18 cellular contexts compared by ENCODE assay signal in genomic region chr10:103640436-103641181, GRCh38.
A peak's percentile ranks its signal among the peaks of the same experiment; 100 is the strongest.
DNase-seq lines count a peak whose midpoint lies in the region; ATAC-seq and TF ChIP-seq lines count a peak whose summit lies in the region.
"Had no signal": no experiment of that assay in that cellular context is flagged by ENCODE, and none has a peak within 500 bp of the region (broad histone marks: within the 10 kb centered on the region; RNA-seq: fewer than 3 reads in every experiment).

No MANE protein-coding gene starts in this region.

- H4K91ac ChIP-seq in IMR-90 (ENCODE audit: insufficient read depth, low read depth, low read length) = no peak overlapping the region

- no peak overlapping the region for H2AFZ ChIP-seq in IMR-90 (replicated peaks; ENCODE audit: low read length, poor library complexity)

- no peak overlapping the region for H2BK20ac ChIP-seq in IMR-90 (ENCODE audit: low read depth, low read length)

- peaks cover 57% of the 10 kb centered on the region for H3K9me1 ChIP-seq in IMR-90 (ENCODE audit: insufficient read depth, low read length)

- no peak overlapping the region for H3K4me3 ChIP-seq in IMR-90 (ENCODE audit: insufficient read depth, low read depth, low read length)
- H3K4me3 ChIP-seq in stomach = no peak overlapping the region
- H3K4me3 ChIP-seq: K562, Peyer's patch had no signal

- no peak for TF ChIP-seq RAD21 in IMR-90 (IDR thresholded peaks at IDR 0.05; ENCODE audit: low read length)

- no peak overlapping the region for H2BK120ac ChIP-seq in IMR-90 (ENCODE audit: low read depth, low read length)

- no peak overlapping the region for H3K27ac Mint-ChIP-seq in stimulated activated naive CD8-positive, alpha-beta T cell treated with anti-CD3 and anti-CD28 coated beads, Interleukin-15, amount 100 ng/mL, for 72 hours
- H3K27ac Mint-ChIP-seq: activated naive CD4-positive, alpha-beta T cell treated with anti-CD3 and anti-CD28 coated beads, Interleukin-2, amount 50 U/mL, for 24 hours; T-helper 1 cell treated with Interleukin-12 subunit alpha and Interleukin-12 subunit beta and Interleukin-4 antibody, amounts not matched to agents 30 μg/mL and 1 μg/mL, for 36 hours had no signal

- in situ Hi-C loops in IMR-90 (cut with MboI; ENCODE audit: low sequenced_read_pairs) = no loop called here

- H3K36me3 ChIP-seq in IMR-90 (ENCODE audit: control insufficient read depth, insufficient read depth, low read length) = peaks cover 15% of the 10 kb centered on the region
- peaks cover 0 to 4% (median 0%) of the 10 kb centered on the region in 4 donors for H3K36me3 ChIP-seq in stomach
- H3K36me3 ChIP-seq: Peyer's patch had no signal

- no peak overlapping the region for H3K56ac ChIP-seq in IMR-90 (ENCODE audit: extremely low read depth, insufficient read depth, low read length)

- no peak overlapping the region for H4K5ac ChIP-seq in IMR-90 (ENCODE audit: low read depth, low read length)

- H3K4me2 ChIP-seq in IMR-90 (ENCODE audit: low read depth, low read length) = no peak overlapping the region

- no peak overlapping the region; the same call in 1 of the 2 replicates for H2AK5ac ChIP-seq in IMR-90 (ENCODE audit: low read depth, low read length)

- no peak overlapping the region for H2AK9ac ChIP-seq in IMR-90 (replicated peaks; ENCODE audit: low read depth, low read length, poor library complexity)

- ATAC-seq in IMR-90 (ENCODE audit: low read depth) = no peak
- no peak for ATAC-seq in stimulated activated naive CD8-positive, alpha-beta T cell treated with anti-CD3 and anti-CD28 coated beads, Interleukin-15, amount 100 ng/mL, for 72 hours
- ATAC-seq: K562 had no signal

- H3K4me3 Mint-ChIP-seq in stimulated activated naive CD8-positive, alpha-beta T cell treated with anti-CD3 and anti-CD28 coated beads, Interleukin-15, amount 100 ng/mL, for 72 hours = no peak overlapping the region
- H3K4me3 Mint-ChIP-seq: activated naive CD4-positive, alpha-beta T cell treated with anti-CD3 and anti-CD28 coated beads, Interleukin-2, amount 50 U/mL, for 24 hours; T-helper 1 cell treated with Interleukin-12 subunit alpha and Interleukin-12 subunit beta and Interleukin-4 antibody, amounts not matched to agents 30 μg/mL and 1 μg/mL, for 36 hours had no signal

- H3K27me3 Mint-ChIP-seq in stimulated activated naive CD8-positive, alpha-beta T cell treated with anti-CD3 and anti-CD28 coated beads, Interleukin-15, amount 100 ng/mL, for 72 hours = peaks cover 6% of the 10 kb centered on the region
- H3K27me3 Mint-ChIP-seq: activated naive CD4-positive, alpha-beta T cell treated with anti-CD3 and anti-CD28 coated beads, Interleukin-2, amount 50 U/mL, for 24 hours had no signal

- H3K4me1 ChIP-seq in IMR-90 (ENCODE audit: control insufficient read depth, insufficient read depth, low read length) (peaks cover 31% of the 10 kb centered on the region), stomach (peaks cover 24 to 77% (median 55%) of the 10 kb centered on the region in 4 donors)

- H3K9me3 Mint-ChIP-seq in stimulated activated naive CD8-positive, alpha-beta T cell treated with anti-CD3 and anti-CD28 coated beads, Interleukin-15, amount 100 ng/mL, for 72 hours = no peaks in the 10 kb centered on the region
- H3K9me3 Mint-ChIP-seq: activated naive CD4-positive, alpha-beta T cell treated with anti-CD3 and anti-CD28 coated beads, Interleukin-2, amount 50 U/mL, for 24 hours; T-helper 1 cell treated with Interleukin-12 subunit alpha and Interleukin-12 subunit beta and Interleukin-4 antibody, amounts not matched to agents 30 μg/mL and 1 μg/mL, for 36 hours had no signal

- DNase-seq in IMR-90 (no peak), inferior parietal cortex (ENCODE audit: extremely low spot score) (peak; percentile 64), stomach (no peak), NCI-H1092 treated with DMSO at 0.1 percent for 48 hours (lab: John Stamatoyannopoulos, UW) (no peak), T-helper 9 cell (no peak), T-helper 2 cell (no peak)
- DNase-seq in stimulated activated naive CD8-positive, alpha-beta T cell treated with anti-CD3 and anti-CD28 coated beads, Interleukin-15, amount 100 ng/mL, for 72 hours = no peak
- DNase-seq: activated CD4-positive, CD25-positive, alpha-beta regulatory T cell treated with anti-CD3 and anti-CD28 coated beads, Interleukin-2, amount 50 U/mL, for 72 hours; AML-193; DMS153; H7; NCI-H1105; NCI-H510A; Peyer's patch had no signal

- TF ChIP-seq POLR2A in IMR-90 (IDR thresholded peaks at IDR 0.05; ENCODE audit: low read depth, low read length) (no peak), stomach (IDR thresholded peaks at IDR 0.05) (no peak)

- no peak overlapping the region for H3K18ac ChIP-seq in IMR-90 (ENCODE audit: low read depth, low read length)

- TF ChIP-seq EP300 in stomach (IDR thresholded peaks at IDR 0.05) = no peak

- no peak overlapping the region for H3K23ac ChIP-seq in IMR-90 (ENCODE audit: low read depth, low read length)

- peaks cover 52 to 89% of the 10 kb centered on the region in 2 experiments for H3K79me1 ChIP-seq in IMR-90 (ENCODE audit: low read depth in 1 of 2, low read length in 2 of 2)

- H3K27ac ChIP-seq in IMR-90 (ENCODE audit: insufficient read depth, low read length) = no peak overlapping the region
- H3K27ac ChIP-seq in cingulate gyrus (ENCODE audit: low read depth, low read length) = peak overlapping the region; percentile 39
- peak overlapping the region in 4 of 5 donors; percentile 17 to 77 (median 39) for H3K27ac ChIP-seq in stomach

- H4K20me1 ChIP-seq in IMR-90 (ENCODE audit: insufficient read depth, low read length) = peaks cover 58% of the 10 kb centered on the region

- BruUV-seq in IMR-90 (replicated peaks; lab: Mats Ljungman, UMichigan) = no TSS peak

- POLR2A ChIA-PET in IMR-90 (lab: Charles Lee; ENCODE audit: unreplicated experiment) = interaction anchor here (0.6 kb wide), 1 partner anchor 10 kb away, joined by 3 read pairs; no protein-coding TSS in a partner anchor

- H3K9ac ChIP-seq in IMR-90 (ENCODE audit: low read depth, low read length) = no peak overlapping the region

- H4K8ac ChIP-seq in IMR-90 (ENCODE audit: low read depth in 2 of 2, low read length in 2 of 2) = peak overlapping the region in 1 of 2 experiments; percentile 35; a peak in 1 of 4 replicates

- H2BK15ac ChIP-seq in IMR-90 (ENCODE audit: low read depth, low read length) = no peak overlapping the region

- H3K27me3 ChIP-seq in IMR-90 (ENCODE audit: control insufficient read depth, insufficient read depth, low read length) = no peaks in the 10 kb centered on the region
- no peaks in the 10 kb centered on the region for H3K27me3 ChIP-seq in stomach
- H3K27me3 ChIP-seq: Peyer's patch had no signal

- no peaks in the 10 kb centered on the region for H3K4me1 Mint-ChIP-seq in stimulated activated naive CD8-positive, alpha-beta T cell treated with anti-CD3 and anti-CD28 coated beads, Interleukin-15, amount 100 ng/mL, for 72 hours
- H3K4me1 Mint-ChIP-seq: activated naive CD4-positive, alpha-beta T cell treated with anti-CD3 and anti-CD28 coated beads, Interleukin-2, amount 50 U/mL, for 24 hours had no signal

- H3K4ac ChIP-seq in IMR-90 (ENCODE audit: low read depth, low read length) = peak overlapping the region; percentile 4

- CTCF ChIA-PET in IMR-90 (lab: Yijun Ruan, JAX) = no interaction called here

- 0 out of 2 replicates have a peak overlapping the region, but pooled peaks have one; percentile 21 for H3K14ac ChIP-seq in IMR-90 (replicated peaks; ENCODE audit: low read depth, low read length)

- dilution Hi-C loops in IMR-90 (cut with HindIII; ENCODE audit: low sequenced_read_pairs, unreplicated experiment) = no loop called here

- WGBS in IMR-90 (ENCODE audit: extremely low coverage in 2 of 2, insufficient read length in 1 of 2), 2 experiments = 43% methylated on average over 8 of the region's 11 CpGs; no CpG with 5 or more reads in 1 of the 2 experiments
- 64 to 82% (median 68%) methylated on average over 11 of the region's 11 CpGs for WGBS in stomach, 5 donors

- H3K9me3 ChIP-seq in IMR-90 (ENCODE audit: control insufficient read depth, insufficient read depth, low read length) = no peaks in the 10 kb centered on the region
- no peaks in the 10 kb centered on the region for H3K9me3 ChIP-seq in stomach
- H3K9me3 ChIP-seq: Peyer's patch had no signal

- TF ChIP-seq CTCF in IMR-90 (conservative IDR thresholded peaks at IDR 0.05; ENCODE audit: low read depth, low read length) = no peak
- no peak for TF ChIP-seq CTCF in stomach (IDR thresholded peaks at IDR 0.05)

- H2BK5ac ChIP-seq in IMR-90 (ENCODE audit: low read depth, low read length, poor library complexity, severe bottlenecking) = no peak overlapping the region

- intact Hi-C loops in IMR-90 (cut with micrococcal nuclease) = no loop called here
- intact Hi-C loops in stomach (cut with DNase I; ENCODE audit: low total_unique reads) = no loop called here

TF ChIP-seq in IMR-90, 13 proteins besides CTCF, POLR2A, EP300 and RAD21 (continues in another document):
- TF ChIP-seq NFE2L2 (IDR thresholded peaks at IDR 0.05; ENCODE audit: low read depth, low read length) (no peak), MAZ (IDR thresholded peaks at IDR 0.05; ENCODE audit: borderline replicate concordance, low read depth, low read length) (no peak), CEBPB (IDR thresholded peaks at IDR 0.05; ENCODE audit: low read depth, low read length) (no peak), BHLHE40 (IDR thresholded peaks at IDR 0.05; ENCODE audit: low read depth, low read length) (no peak), MXI1 (IDR thresholded peaks at IDR 0.05; ENCODE audit: borderline replicate concordance, low read depth, low read length) (no peak), FOS (IDR thresholded peaks at IDR 0.05; ENCODE audit: low read depth, low read length) (no peak), RFX5 (IDR thresholded peaks at IDR 0.05; ENCODE audit: low read depth, low read length) (no peak), SMC3 (IDR thresholded peaks at IDR 0.05; ENCODE audit: low read depth, low read length) (no peak), MAFK (IDR thresholded peaks at IDR 0.05; ENCODE audit: low read depth, low read length) (no peak)
- TF ChIP-seq, protein P1, sequence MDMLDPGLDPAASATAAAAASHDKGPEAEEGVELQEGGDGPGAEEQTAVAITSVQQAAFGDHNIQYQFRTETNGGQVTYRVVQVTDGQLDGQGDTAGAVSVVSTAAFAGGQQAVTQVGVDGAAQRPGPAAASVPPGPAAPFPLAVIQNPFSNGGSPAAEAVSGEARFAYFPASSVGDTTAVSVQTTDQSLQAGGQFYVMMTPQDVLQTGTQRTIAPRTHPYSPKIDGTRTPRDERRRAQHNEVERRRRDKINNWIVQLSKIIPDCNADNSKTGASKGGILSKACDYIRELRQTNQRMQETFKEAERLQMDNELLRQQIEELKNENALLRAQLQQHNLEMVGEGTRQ (IDR thresholded peaks at IDR 0.05; ENCODE audit: low read depth, low read length) = no peak
